35 cellular contexts compared by ENCODE assay signal in genomic region chr2:36662638-36663037, GRCh38. TPM values are rescaled to one million over a fixed set of nuclear protein-coding genes. Genes with fewer than 3 reads are reported as not detected.
"Had no signal": no experiment of that assay in that cellular context is flagged by ENCODE, and none has a peak within 500 bp of the region (broad histone marks: within the 10 kb centered on the region; RNA-seq: fewer than 3 reads in every experiment).

No MANE protein-coding gene starts in this region.

- H3K4me1 ChIP-seq: body of pancreas, foreskin keratinocyte had no signal

- H3K36me3 ChIP-seq: adrenal gland, esophagus muscularis mucosa, gastrocnemius medialis, heart right ventricle, WERI-Rb-1 had no signal

- H3K27ac Mint-ChIP-seq: activated B cell treated with CpG ODN at 0.5 μM for 24 hours; activated CD8-positive, alpha-beta T cell treated with anti-CD3 and anti-CD28 coated beads for 36 hours; activated naive CD8-positive, alpha-beta T cell; activated naive CD8-positive, alpha-beta T cell treated with anti-CD3 and anti-CD28 coated beads, Interleukin-2, amount 50 U/mL, for 24 hours; activated T-helper 17 cell treated with anti-CD3 and anti-CD28 coated beads, Interleukin-2, amount 50 U/mL, for 72 hours; effector memory CD8-positive, alpha-beta T cell; T-helper 17 cell; T-helper 2 cell treated with Interferon-gamma antibody and Interleukin-4, amounts not matched to agents 5 μg/mL and 100 μg/mL, for 36 hours had no signal

- H3K36me3 Mint-ChIP-seq: activated naive CD8-positive, alpha-beta T cell had no signal

- H3K9me3 Mint-ChIP-seq: activated B cell treated with CpG ODN at 0.5 μM for 24 hours; activated CD8-positive, alpha-beta T cell treated with anti-CD3 and anti-CD28 coated beads for 36 hours; activated naive CD8-positive, alpha-beta T cell treated with anti-CD3 and anti-CD28 coated beads, Interleukin-2, amount 50 U/mL, for 24 hours; activated T-cell treated with anti-CD3 and anti-CD28 coated beads, Interleukin-2, amount 50 U/mL, for 4 hours; activated T-helper 17 cell treated with anti-CD3 and anti-CD28 coated beads, Interleukin-2, amount 50 U/mL, for 72 hours; effector memory CD8-positive, alpha-beta T cell; T-helper 2 cell treated with Interferon-gamma antibody and Interleukin-4, amounts not matched to agents 5 μg/mL and 100 μg/mL, for 36 hours had no signal

- H3K4me3 ChIP-seq: adrenal gland, body of pancreas, esophagus muscularis mucosa, gastrocnemius medialis, heart right ventricle had no signal

- H3K9me3 ChIP-seq: adrenal gland, body of pancreas, esophagus muscularis mucosa, gastrocnemius medialis, heart right ventricle had no signal

- ATAC-seq: activated CD4-positive, CD25-positive, alpha-beta regulatory T cell treated with anti-CD3 and anti-CD28 coated beads, Interleukin-2, amount 50 U/mL, for 24 hours; activated CD8-positive, alpha-beta T cell treated with anti-CD3 and anti-CD28 coated beads for 36 hours; activated naive CD8-positive, alpha-beta T cell treated with anti-CD3 and anti-CD28 coated beads, Interleukin-2, amount 50 U/mL, for 24 hours; activated T-cell treated with anti-CD3 and anti-CD28 coated beads, Interleukin-2, amount 50 U/mL, for 4 hours; activated T-helper 17 cell treated with anti-CD3 and anti-CD28 coated beads, Interleukin-2, amount 50 U/mL, for 72 hours; body of pancreas; effector memory CD8-positive, alpha-beta T cell; foreskin keratinocyte; gastrocnemius medialis; heart right ventricle; T-helper 17 cell had no signal

- DNase-seq: activated B cell treated with CpG ODN at 0.5 μM for 24 hours; activated CD4-positive, alpha-beta T cell treated with anti-CD3 and anti-CD28 coated beads for 48 hours; activated CD4-positive, alpha-beta T cell treated with anti-CD3 and anti-CD28 coated beads, Interleukin-2, amount 50 U/mL, for 1 hour; activated CD4-positive, alpha-beta T cell treated with anti-CD3 and anti-CD28 coated beads, Interleukin-2, amount 50 U/mL, for 48 hours; activated CD8-positive, alpha-beta memory T cell treated with anti-CD3 and anti-CD28 coated beads for 24 hours; activated CD8-positive, alpha-beta T cell treated with anti-CD3 and anti-CD28 coated beads for 36 hours; activated effector memory CD4-positive, alpha-beta T cell treated with Interleukin-2 at 50 U/mL for 16 hours; activated gamma-delta T cell treated with Interleukin-2 at 50 U/mL for 16 hours; activated naive CD4-positive, alpha-beta T cell treated with anti-CD3 and anti-CD28 coated beads, Interleukin-2, amount 50 U/mL, for 16 hours; activated naive CD4-positive, alpha-beta T cell treated with Interleukin-2 at 50 U/mL for 16 hours; activated naive CD8-positive, alpha-beta T cell treated with anti-CD3 and anti-CD28 coated beads, Interleukin-2, amount 50 U/mL, for 24 hours; activated T-cell treated with anti-CD3 and anti-CD28 coated beads, Interleukin-2, amount 50 U/mL, for 4 hours; adrenal gland; amygdala; aorta; body of pancreas; caudate nucleus; cortex of kidney; dermis blood vessel endothelial cell; effector CD4-positive, alpha-beta T cell; effector memory CD8-positive, alpha-beta T cell; erythroblast; foreskin keratinocyte; gastrocnemius medialis; heart right ventricle; T-helper 17 cell; T1000; WERI-Rb-1 had no signal

- FAIRE-seq: colon had no signal

- H3K4me1 Mint-ChIP-seq: activated B cell treated with CpG ODN at 0.5 μM for 24 hours; activated naive CD8-positive, alpha-beta T cell treated with anti-CD3 and anti-CD28 coated beads, Interleukin-2, amount 50 U/mL, for 24 hours; activated T-helper 17 cell treated with anti-CD3 and anti-CD28 coated beads, Interleukin-2, amount 50 U/mL, for 72 hours; T-helper 17 cell had no signal

- H3K27me3 ChIP-seq: adrenal gland, body of pancreas, esophagus muscularis mucosa, gastrocnemius medialis had no signal

- H3K27ac ChIP-seq: adrenal gland, body of pancreas, foreskin keratinocyte, heart right ventricle, WERI-Rb-1 had no signal

- H3K27me3 Mint-ChIP-seq: activated B cell treated with CpG ODN at 0.5 μM for 24 hours; activated naive CD8-positive, alpha-beta T cell had no signal

- H3K4me3 Mint-ChIP-seq: activated B cell treated with CpG ODN at 0.5 μM for 24 hours; activated CD8-positive, alpha-beta T cell treated with anti-CD3 and anti-CD28 coated beads for 36 hours; activated naive CD8-positive, alpha-beta T cell; activated naive CD8-positive, alpha-beta T cell treated with anti-CD3 and anti-CD28 coated beads, Interleukin-2, amount 50 U/mL, for 24 hours; activated T-cell treated with anti-CD3 and anti-CD28 coated beads, Interleukin-2, amount 50 U/mL, for 4 hours; activated T-helper 17 cell treated with anti-CD3 and anti-CD28 coated beads, Interleukin-2, amount 50 U/mL, for 72 hours; effector memory CD8-positive, alpha-beta T cell; T-helper 17 cell; T-helper 2 cell treated with Interferon-gamma antibody and Interleukin-4, amounts not matched to agents 5 μg/mL and 100 μg/mL, for 36 hours had no signal

RNA-seq across cellular contexts. Expression of gene VIT, which starts 33.9 kb away (rescaled TPM):
- total RNA-seq: activated B cell treated with CpG ODN at 0.5 μM for 24 hours; activated CD8-positive, alpha-beta T cell treated with anti-CD3 and anti-CD28 coated beads for 36 hours; activated T-cell treated with anti-CD3 and anti-CD28 coated beads, Interleukin-2, amount 50 U/mL, for 4 hours; activated T-helper 17 cell treated with anti-CD3 and anti-CD28 coated beads, Interleukin-2, amount 50 U/mL, for 72 hours; dermis blood vessel endothelial cell; foreskin keratinocyte; glomerular endothelial cell; T-helper 17 cell had no signal
- polyA plus RNA-seq: aorta, foreskin keratinocyte had no signal
